1 cellular context compared by ENCODE assay signal in the genomic region with DNA sequence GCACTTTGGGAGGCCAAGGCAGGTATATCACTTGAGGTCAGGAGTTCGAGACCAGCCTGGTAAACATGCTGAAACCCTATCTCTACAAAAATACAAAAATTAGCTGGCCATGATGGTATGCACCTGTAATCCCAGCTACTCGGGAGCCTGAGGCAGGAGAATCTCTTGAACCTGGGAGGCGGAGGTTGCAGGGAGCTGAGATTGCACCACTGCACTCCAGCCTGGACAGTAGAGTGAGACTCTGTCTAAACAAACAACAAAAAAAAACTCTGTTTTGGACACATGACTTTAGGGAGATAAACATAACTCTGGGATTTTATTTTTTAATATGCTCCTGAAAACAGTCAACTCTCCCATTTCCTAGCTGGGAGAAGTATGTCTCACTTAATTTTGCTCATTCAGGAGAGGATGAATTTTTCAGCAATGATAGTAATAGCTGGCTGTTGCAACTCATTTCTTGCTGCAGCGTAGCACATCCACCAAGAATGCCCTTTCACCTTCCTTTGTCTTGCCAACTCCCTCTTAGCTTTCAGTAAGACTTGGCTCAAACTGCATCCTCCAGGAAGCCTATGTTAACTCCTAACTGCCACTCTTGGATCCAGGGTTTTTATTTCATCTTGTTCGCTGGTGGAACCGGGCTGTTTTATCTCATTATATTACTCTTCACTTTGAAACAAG.
TF ChIP-seq lines count a peak whose summit lies in the region.

No MANE protein-coding gene starts in this region.

TF ChIP-seq in SK-N-SH treated with all-trans-retinoic acid at 6 μM for 48 hours, 23 proteins besides CTCF, POLR2A, EP300 and RAD21 (continued from another document):
- TF ChIP-seq, protein P1, sequence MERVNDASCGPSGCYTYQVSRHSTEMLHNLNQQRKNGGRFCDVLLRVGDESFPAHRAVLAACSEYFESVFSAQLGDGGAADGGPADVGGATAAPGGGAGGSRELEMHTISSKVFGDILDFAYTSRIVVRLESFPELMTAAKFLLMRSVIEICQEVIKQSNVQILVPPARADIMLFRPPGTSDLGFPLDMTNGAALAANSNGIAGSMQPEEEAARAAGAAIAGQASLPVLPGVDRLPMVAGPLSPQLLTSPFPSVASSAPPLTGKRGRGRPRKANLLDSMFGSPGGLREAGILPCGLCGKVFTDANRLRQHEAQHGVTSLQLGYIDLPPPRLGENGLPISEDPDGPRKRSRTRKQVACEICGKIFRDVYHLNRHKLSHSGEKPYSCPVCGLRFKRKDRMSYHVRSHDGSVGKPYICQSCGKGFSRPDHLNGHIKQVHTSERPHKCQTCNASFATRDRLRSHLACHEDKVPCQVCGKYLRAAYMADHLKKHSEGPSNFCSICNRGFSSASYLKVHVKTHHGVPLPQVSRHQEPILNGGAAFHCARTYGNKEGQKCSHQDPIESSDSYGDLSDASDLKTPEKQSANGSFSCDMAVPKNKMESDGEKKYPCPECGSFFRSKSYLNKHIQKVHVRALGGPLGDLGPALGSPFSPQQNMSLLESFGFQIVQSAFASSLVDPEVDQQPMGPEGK (CRISPR knock-in tag; IDR thresholded peaks at IDR 0.05; ENCODE audit: borderline replicate concordance): no peak
